In the genomic region with DNA sequence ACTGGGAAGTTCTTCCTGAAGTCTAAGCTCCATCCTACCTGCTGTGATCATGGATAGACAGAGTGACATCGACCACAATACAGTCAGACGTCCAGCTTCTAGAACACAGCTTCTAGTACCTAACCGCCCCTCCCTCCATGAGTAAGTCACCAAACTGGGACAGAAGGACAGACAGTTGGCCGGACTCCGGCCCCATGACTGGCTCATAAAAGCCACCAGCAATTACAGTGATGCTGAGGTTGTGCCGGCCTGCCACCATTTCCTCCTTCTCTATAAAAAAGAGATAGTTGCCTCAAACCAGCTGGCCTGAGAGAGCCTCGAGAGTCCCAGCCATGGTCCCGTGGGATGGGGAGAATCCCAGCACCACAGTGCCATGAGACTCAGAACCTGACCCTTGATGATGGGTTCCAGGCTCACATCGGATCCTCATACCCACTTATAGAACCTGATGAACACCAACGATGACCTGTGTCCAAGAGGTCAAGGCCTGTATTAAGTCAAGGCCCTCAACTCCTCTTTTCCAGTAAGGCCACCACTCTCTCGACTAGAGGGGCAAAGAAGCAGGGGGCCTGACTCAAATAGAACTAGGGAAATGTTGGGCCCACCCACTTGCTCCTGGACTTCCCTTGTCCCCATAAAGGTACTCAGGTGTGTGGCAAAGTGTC, we compare ENCODE assay signal across 9 cellular contexts. TPM values are rescaled to one million over a fixed set of nuclear protein-coding genes. Genes with fewer than 3 reads are reported as not detected.
DNase-seq lines count a peak whose midpoint lies in the region; ATAC-seq and TF ChIP-seq lines count a peak whose summit lies in the region.
"Had no signal": no experiment of that assay in that cellular context is flagged by ENCODE, and none has a peak within 500 bp of the region (broad histone marks: within the 10 kb centered on the region; RNA-seq: fewer than 3 reads in every experiment).

No MANE protein-coding gene starts in this region.

- peaks cover 9% of the 10 kb centered on the region for H3K36me3 Mint-ChIP-seq in activated CD4-positive, alpha-beta T cell treated with anti-CD3 and anti-CD28 coated beads for 36 hours (ENCODE audit: low read depth)

- peak overlapping the region; percentile 24 for H3K9ac ChIP-seq in adipocyte (ENCODE audit: low read length)

- peaks cover 75% of the 10 kb centered on the region for H3K4me1 Mint-ChIP-seq in activated CD4-positive, alpha-beta T cell treated with anti-CD3 and anti-CD28 coated beads for 36 hours

- no peak overlapping the region for H3K4me3 Mint-ChIP-seq in activated CD4-positive, alpha-beta T cell treated with anti-CD3 and anti-CD28 coated beads for 36 hours

- TF ChIP-seq POLR2A in testis (IDR thresholded peaks at IDR 0.05), result no peak

- no peaks in the 10 kb centered on the region for H3K27me3 Mint-ChIP-seq in activated CD4-positive, alpha-beta T cell treated with anti-CD3 and anti-CD28 coated beads for 36 hours

- peak overlapping the region; percentile 21 for H3K27ac Mint-ChIP-seq in activated CD4-positive, alpha-beta T cell treated with anti-CD3 and anti-CD28 coated beads for 36 hours

- DNase-seq in activated CD4-positive, alpha-beta T cell treated with anti-CD3 and anti-CD28 coated beads for 36 hours, result no peak
- no peak for DNase-seq in activated CD4-positive, alpha-beta T cell treated with anti-CD3 and anti-CD28 coated beads for 1 hour
- DNase-seq in adipocyte (ENCODE audit: low read depth) (no peak), lower lobe of right lung (no peak), testis (no peak)
- DNase-seq in stimulated activated naive CD4-positive, alpha-beta T cell (lab: John Stamatoyannopoulos, UW), result no peak

- H3K4me3 ChIP-seq in adipocyte (ENCODE audit: low read length) (peak overlapping the region; percentile 57), lower lobe of right lung (peak overlapping the region; percentile 88), testis (no peak overlapping the region)

- H3K27ac ChIP-seq in lower lobe of right lung (peak overlapping the region; percentile 37), testis (peak overlapping the region; percentile 98 to 100)

- POLR2A ChIA-PET in activated CD4-positive, alpha-beta T cell treated with anti-CD3 and anti-CD28 coated beads for 36 hours (lab: Charles Lee), result interaction anchor here (0.7 kb wide), 1 partner anchor 8 kb away, joined by 3 read pairs; no protein-coding TSS in a partner anchor

- no peaks in the 10 kb centered on the region for H3K9me3 Mint-ChIP-seq in activated CD4-positive, alpha-beta T cell treated with anti-CD3 and anti-CD28 coated beads for 36 hours (ENCODE audit: low read depth)
- H3K9me3 Mint-ChIP-seq: activated naive CD4-positive, alpha-beta T cell treated with anti-CD3 and anti-CD28 coated beads, Interleukin-2, amount 50 U/mL, for 72 hours had no signal

- ATAC-seq in activated CD4-positive, alpha-beta T cell treated with anti-CD3 and anti-CD28 coated beads for 36 hours, result no peak
- ATAC-seq in lower lobe of right lung (no peak), GM21717 (IDR thresholded peaks at IDR 0.05; ENCODE audit: unreplicated experiment) (no peak), HG02981 (IDR thresholded peaks at IDR 0.05; ENCODE audit: unreplicated experiment) (no peak)

- H3K27me3 ChIP-seq in adipocyte (replicated peaks; ENCODE audit: control insufficient read depth, insufficient read depth, low read length) (no peaks in the 10 kb centered on the region), lower lobe of right lung (ENCODE audit: low read depth) (no peaks in the 10 kb centered on the region), testis (no peaks in the 10 kb centered on the region)

- H3K9me3 ChIP-seq in adipocyte (ENCODE audit: control insufficient read depth, low read length) (no peaks in the 10 kb centered on the region), lower lobe of right lung (no peaks in the 10 kb centered on the region), testis (no peaks in the 10 kb centered on the region)

- H3K4me1 ChIP-seq in adipocyte (ENCODE audit: control insufficient read depth, insufficient read depth, low read length) (peaks cover 75% of the 10 kb centered on the region), lower lobe of right lung (peaks cover 78% of the 10 kb centered on the region), testis (peaks cover 75% of the 10 kb centered on the region)

- CTCF ChIA-PET in activated CD4-positive, alpha-beta T cell treated with anti-CD3 and anti-CD28 coated beads for 36 hours (lab: Charles Lee), result interaction anchor here (0.7 to 5.0 kb wide), 4 partner anchors 13 to 16 kb away, joined by 3 to 33 read pairs (median 4); no protein-coding TSS in a partner anchor

- intact Hi-C loops in activated CD4-positive, alpha-beta T cell treated with anti-CD3 and anti-CD28 coated beads for 36 hours (cut with DNase I, micrococcal nuclease), result no loop called here
- intact Hi-C loops in lower lobe of right lung (cut with DNase I), result no loop called here
- intact Hi-C loops in testis (cut with DNase I; ENCODE audit: low total_unique reads), result loop anchor here (5.0 kb wide), 1 partner anchor 40 kb away; no protein-coding TSS in a partner anchor

- WGBS in testis, 2 donors, result 50 to 64% methylated on average over 11 of the region's 11 CpGs

- H3K36me3 ChIP-seq in adipocyte (ENCODE audit: control insufficient read depth, insufficient read depth, low read length, severe bottlenecking) (peaks cover 6% of the 10 kb centered on the region), lower lobe of right lung (peaks cover 10% of the 10 kb centered on the region), testis (ENCODE audit: low read depth, missing control alignments) (no peaks in the 10 kb centered on the region)

- no peak for TF ChIP-seq CTCF in lower lobe of right lung (IDR thresholded peaks at IDR 0.05)
- TF ChIP-seq CTCF in testis (IDR thresholded peaks at IDR 0.05), result no peak

RNA-seq across cellular contexts. Expression of a gene that starts 3.4 kb away (rescaled TPM):
- total RNA-seq in activated CD4-positive, alpha-beta T cell treated with anti-CD3 and anti-CD28 coated beads for 36 hours, result 10 to 100 TPM; 32.1 to 33.6 TPM
- 51.0 TPM for total RNA-seq in lower lobe of right lung
- 100 to 1,000 TPM in 1 of 2 donors, 10 to 100 TPM in 1; 96.8 to 113 TPM for total RNA-seq in testis
- 34.4 TPM for polyA plus RNA-seq in testis (ENCODE audit: insufficient read depth, low read depth, low replicate concordance)

Comparison
In these comparisons a context has a peak if more than half of its experiments do, and no peak if none do; other contexts are left out.
1. H3K4me3 ChIP-seq: peak in adipocyte (single experiment) and lower lobe of right lung (single experiment); none in testis (0 of 2).